10 cellular contexts compared by ENCODE assay signal in the genomic region with DNA sequence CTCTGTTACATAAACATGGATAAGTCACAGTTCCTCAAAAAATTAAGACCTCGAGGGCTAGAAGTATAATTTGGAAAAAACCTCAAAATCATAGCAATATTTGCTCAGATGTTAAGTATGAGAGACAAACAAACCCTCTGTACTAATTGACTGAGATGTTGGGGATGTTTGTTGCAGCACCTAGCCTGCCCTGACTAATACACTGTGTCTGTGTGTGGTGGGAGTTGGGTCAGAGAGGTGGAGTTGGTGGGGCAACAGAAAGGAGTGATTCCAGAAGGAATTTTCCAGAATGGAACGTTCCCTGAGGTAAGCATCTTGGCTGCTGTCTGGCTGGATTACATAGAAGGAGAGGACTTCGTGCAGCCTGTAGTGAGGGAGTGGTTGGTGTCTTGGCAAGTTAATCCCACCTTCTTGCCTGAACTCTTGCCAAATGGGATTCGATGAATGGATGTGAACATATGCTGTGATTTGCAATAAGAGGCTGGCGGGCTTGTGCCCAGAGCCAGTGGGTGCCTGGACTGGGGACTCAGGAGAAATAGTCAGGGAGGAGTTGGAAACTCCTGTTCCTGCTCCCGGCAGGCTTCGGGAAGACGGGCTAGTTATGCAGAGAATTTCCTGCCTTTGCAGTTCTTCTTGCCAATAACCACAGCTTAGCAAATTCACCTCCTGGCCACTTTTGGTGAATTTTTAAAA. TPM values are rescaled to one million over a fixed set of nuclear protein-coding genes. Genes with fewer than 3 reads are reported as not detected.
A peak's percentile ranks its signal among the peaks of the same experiment; 100 is the strongest.
DNase-seq lines count a peak whose midpoint lies in the region; ATAC-seq, FAIRE-seq and TF ChIP-seq lines count a peak whose summit lies in the region.
"Had no signal": no experiment of that assay in that cellular context is flagged by ENCODE, and none has a peak within 500 bp of the region (broad histone marks: within the 10 kb centered on the region; RNA-seq: fewer than 3 reads in every experiment).

No MANE protein-coding gene starts in this region.

- peak overlapping the region; percentile 43 for H3K27ac ChIP-seq in layer of hippocampus (ENCODE audit: low read depth, low read length)

- H3K4me3 ChIP-seq in bronchial epithelial cell (ENCODE audit: low read depth, low read length) (no peak overlapping the region), HAP-1 (no peak overlapping the region)

- no peaks in the 10 kb centered on the region for H3K27me3 ChIP-seq in bronchial epithelial cell (ENCODE audit: control insufficient read depth, insufficient read depth, low read length)
- H3K27me3 ChIP-seq in layer of hippocampus (ENCODE audit: control insufficient read depth, insufficient read depth, low read length): no peaks in the 10 kb centered on the region
- no peaks in the 10 kb centered on the region; the same call in none of the 2 replicates for H3K27me3 ChIP-seq in HAP-1 (ENCODE audit: low read depth)

- intact Hi-C loops in activated CD4-positive, alpha-beta memory T cell treated with anti-CD3 and anti-CD28 coated beads for 36 hours (cut with micrococcal nuclease): no loop called here

- CTCF ChIA-PET in activated CD4-positive, alpha-beta memory T cell treated with anti-CD3 and anti-CD28 coated beads for 36 hours (lab: Charles Lee): no interaction called here

- H3K36me3 ChIP-seq in bronchial epithelial cell (ENCODE audit: control insufficient read depth, insufficient read depth, low read length): no peaks in the 10 kb centered on the region
- H3K36me3 ChIP-seq in HAP-1 (replicated peaks): no peaks in the 10 kb centered on the region

- ATAC-seq in HG02623 (IDR thresholded peaks at IDR 0.05; ENCODE audit: unreplicated experiment) (no peak), GM19395 (IDR thresholded peaks at IDR 0.05; ENCODE audit: unreplicated experiment) (no peak)
- ATAC-seq: activated T-cell treated with anti-CD3 and anti-CD28 coated beads, Interleukin-2, amount 50 U/mL, for 4 hours had no signal

- H3K9me3 Mint-ChIP-seq in activated CD4-positive, alpha-beta memory T cell treated with anti-CD3 and anti-CD28 coated beads for 36 hours: no peaks in the 10 kb centered on the region
- H3K9me3 Mint-ChIP-seq: activated T-cell treated with anti-CD3 and anti-CD28 coated beads, Interleukin-2, amount 50 U/mL, for 4 hours had no signal

- H3K4me1 Mint-ChIP-seq in activated CD4-positive, alpha-beta memory T cell treated with anti-CD3 and anti-CD28 coated beads for 36 hours (ENCODE audit: low read depth): no peaks in the 10 kb centered on the region

- POLR2A ChIA-PET in activated CD4-positive, alpha-beta memory T cell treated with anti-CD3 and anti-CD28 coated beads for 36 hours (lab: Charles Lee): no interaction called here

- in situ Hi-C loops in HAP-1 (cut with MboI; ENCODE audit: low sequenced_read_pairs): no loop called here

- DNase-seq in HT1080 (ENCODE audit: low read depth): peak; percentile 59
- peak; percentile 38 for DNase-seq in bronchial epithelial cell (ENCODE audit: low read depth)
- DNase-seq in stromal cell of bone marrow (ENCODE audit: low read depth): peak; percentile 30
- DNase-seq in activated CD4-positive, alpha-beta memory T cell treated with anti-CD3 and anti-CD28 coated beads for 36 hours: no peak
- DNase-seq in HAP-1 (ENCODE audit: low spot score in 2 of 2): no peak
- DNase-seq: activated T-cell treated with anti-CD3 and anti-CD28 coated beads, Interleukin-2, amount 50 U/mL, for 4 hours had no signal

- no peaks in the 10 kb centered on the region for H3K9me3 ChIP-seq in HAP-1

- no peak for FAIRE-seq in bronchial epithelial cell (lab: Jason Lieb, UNC)

- H3K27ac Mint-ChIP-seq in activated CD4-positive, alpha-beta memory T cell treated with anti-CD3 and anti-CD28 coated beads for 36 hours: no peak overlapping the region

- no peak for TF ChIP-seq CTCF in bronchial epithelial cell (IDR thresholded peaks at IDR 0.05; ENCODE audit: insufficient read depth, low read length, severe bottlenecking)

- H3K4me3 Mint-ChIP-seq in activated CD4-positive, alpha-beta memory T cell treated with anti-CD3 and anti-CD28 coated beads for 36 hours: no peak overlapping the region
- H3K4me3 Mint-ChIP-seq: activated T-cell treated with anti-CD3 and anti-CD28 coated beads, Interleukin-2, amount 50 U/mL, for 4 hours had no signal

- H3K27me3 Mint-ChIP-seq in activated CD4-positive, alpha-beta memory T cell treated with anti-CD3 and anti-CD28 coated beads for 36 hours: peaks cover 29% of the 10 kb centered on the region
- H3K27me3 Mint-ChIP-seq: progenitor cell of endocrine pancreas had no signal

- H3K4me1 ChIP-seq in HAP-1: no peaks in the 10 kb centered on the region

- no peaks in the 10 kb centered on the region for H3K36me3 Mint-ChIP-seq in activated CD4-positive, alpha-beta memory T cell treated with anti-CD3 and anti-CD28 coated beads for 36 hours

RNA-seq across cellular contexts. Expression of a gene that starts 9.3 kb away (rescaled TPM):
- not detected in 2 replicates for total RNA-seq in HT1080 (2014; rRNA removed; shearing (Covaris generic))
- 0.20 and 0.43 TPM in 2 replicates for polyA plus RNA-seq in HT1080 (2015; cell fraction: cytosol; rRNA removed)
- polyA plus RNA-seq in HT1080 (2015; cell fraction: nucleus; rRNA removed): 0.45 TPM in 1 of 2 replicates, not detected in the other
- 0.26 TPM in 1 of 2 replicates, not detected in the other for total RNA-seq in bronchial epithelial cell
- not detected for total RNA-seq in activated CD4-positive, alpha-beta memory T cell treated with anti-CD3 and anti-CD28 coated beads for 36 hours
- total RNA-seq: activated T-cell treated with anti-CD3 and anti-CD28 coated beads, Interleukin-2, amount 50 U/mL, for 4 hours; progenitor cell of endocrine pancreas had no signal

RNA-seq across cellular contexts. Expression of a gene that starts 29.9 kb away (rescaled TPM):
- total RNA-seq in HT1080 (2014; rRNA removed; shearing (Covaris generic)): not detected in 2 replicates
- polyA plus RNA-seq in HT1080 (2015; cell fraction: cytosol; rRNA removed): not detected in 2 replicates
- polyA plus RNA-seq in HT1080 (2015; cell fraction: nucleus; rRNA removed): 0.03 TPM in 1 of 2 replicates, not detected in the other
- under 0.01 and 0.26 TPM in 2 replicates for total RNA-seq in bronchial epithelial cell
- not detected for total RNA-seq in activated CD4-positive, alpha-beta memory T cell treated with anti-CD3 and anti-CD28 coated beads for 36 hours
- total RNA-seq: activated T-cell treated with anti-CD3 and anti-CD28 coated beads, Interleukin-2, amount 50 U/mL, for 4 hours had no signal

Comparison
In these comparisons a context has a peak if more than half of its experiments do, and no peak if none do; other contexts are left out.
1. DNase-seq: peak in HT1080 (single experiment), bronchial epithelial cell (single experiment) and stromal cell of bone marrow (single experiment); none in activated CD4-positive, alpha-beta memory T cell treated with anti-CD3 and anti-CD28 coated beads for 36 hours (single experiment) and HAP-1 (0 of 2).